Comparison of ENCODE assay signal across 10 cellular contexts in genomic region chr1:33410091-33410701, GRCh38. TPM values are rescaled to one million over a fixed set of nuclear protein-coding genes. Genes with fewer than 3 reads are reported as not detected.
DNase-seq lines count a peak whose midpoint lies in the region; ATAC-seq and TF ChIP-seq lines count a peak whose summit lies in the region.
"Had no signal": no experiment of that assay in that cellular context is flagged by ENCODE, and none has a peak within 500 bp of the region (broad histone marks: within the 10 kb centered on the region; RNA-seq: fewer than 3 reads in every experiment).

No MANE protein-coding gene starts in this region.

- no peaks in the 10 kb centered on the region for H3K27me3 ChIP-seq in right atrium auricular region

- peaks cover 0 to 23% of the 10 kb centered on the region in 2 donors for H3K4me1 ChIP-seq in right atrium auricular region

- no peak for ATAC-seq in HG03460 (IDR thresholded peaks at IDR 0.05; ENCODE audit: unreplicated experiment)
- ATAC-seq in esophagus mucosa, result no peak

- no peaks in the 10 kb centered on the region for H3K36me3 ChIP-seq in right atrium auricular region

- no peaks in the 10 kb centered on the region for H3K9me3 ChIP-seq in right atrium auricular region

- peak overlapping the region; percentile 53 to 58 for H3K27ac ChIP-seq in right atrium auricular region

- in situ Hi-C loops in astrocyte of the spinal cord (cut with HindIII; ENCODE audit: low sequenced_read_pairs), result no loop called here

- DNase-seq in NCI-H1048 (lab: John Stamatoyannopoulos, UW) (peak; percentile 12), astrocyte of the spinal cord (ENCODE audit: low read depth, low spot score) (peak; percentile 68), right atrium auricular region (ENCODE audit: low spot score) (no peak), stromal cell of bone marrow (ENCODE audit: low read depth) (peak; percentile 87), NOMO-1 treated with dmso at 0.1 percent for 144 hours (lab: John Stamatoyannopoulos, UW; ENCODE audit: unreplicated experiment) (no peak)
- DNase-seq: activated CD8-positive, alpha-beta memory T cell treated with anti-CD3 and anti-CD28 coated beads, Interleukin-2, amount 50 U/mL, for 4 hours; NCI-H1105; stimulated activated CD4-positive, alpha-beta T cell treated with anti-CD3 and anti-CD28 coated beads, Interleukin-2, amount 100 ng/mL, for 24 hours had no signal

- TF ChIP-seq CTCF in astrocyte of the spinal cord (IDR thresholded peaks at IDR 0.05; ENCODE audit: low read depth, low read length) (no peak), right atrium auricular region (IDR thresholded peaks at IDR 0.05) (no peak)

- H3K4me3 ChIP-seq in astrocyte of the spinal cord (ENCODE audit: low read depth, low read length), result no peak overlapping the region
- no peak overlapping the region for H3K4me3 ChIP-seq in right atrium auricular region

RNA-seq across cellular contexts. Expression of gene PHC2, which starts 20.7 kb away (rescaled TPM):
- total RNA-seq in right atrium auricular region, result 100 to 1,000 TPM in 1 of 2 donors, 10 to 100 TPM in 1; 98.4 to 144 TPM
- total RNA-seq in esophagus mucosa, result 28.6 TPM

Comparison
In these comparisons a context has a peak if more than half of its experiments do, and no peak if none do; other contexts are left out.
1. DNase-seq: peak in NCI-H1048 (single experiment), astrocyte of the spinal cord (single experiment) and stromal cell of bone marrow (single experiment); none in right atrium auricular region (single experiment) and NOMO-1 treated with dmso at 0.1 percent for 144 hours (single experiment).